Comparison of ENCODE assay signal across 1 cellular context in the genomic region with DNA sequence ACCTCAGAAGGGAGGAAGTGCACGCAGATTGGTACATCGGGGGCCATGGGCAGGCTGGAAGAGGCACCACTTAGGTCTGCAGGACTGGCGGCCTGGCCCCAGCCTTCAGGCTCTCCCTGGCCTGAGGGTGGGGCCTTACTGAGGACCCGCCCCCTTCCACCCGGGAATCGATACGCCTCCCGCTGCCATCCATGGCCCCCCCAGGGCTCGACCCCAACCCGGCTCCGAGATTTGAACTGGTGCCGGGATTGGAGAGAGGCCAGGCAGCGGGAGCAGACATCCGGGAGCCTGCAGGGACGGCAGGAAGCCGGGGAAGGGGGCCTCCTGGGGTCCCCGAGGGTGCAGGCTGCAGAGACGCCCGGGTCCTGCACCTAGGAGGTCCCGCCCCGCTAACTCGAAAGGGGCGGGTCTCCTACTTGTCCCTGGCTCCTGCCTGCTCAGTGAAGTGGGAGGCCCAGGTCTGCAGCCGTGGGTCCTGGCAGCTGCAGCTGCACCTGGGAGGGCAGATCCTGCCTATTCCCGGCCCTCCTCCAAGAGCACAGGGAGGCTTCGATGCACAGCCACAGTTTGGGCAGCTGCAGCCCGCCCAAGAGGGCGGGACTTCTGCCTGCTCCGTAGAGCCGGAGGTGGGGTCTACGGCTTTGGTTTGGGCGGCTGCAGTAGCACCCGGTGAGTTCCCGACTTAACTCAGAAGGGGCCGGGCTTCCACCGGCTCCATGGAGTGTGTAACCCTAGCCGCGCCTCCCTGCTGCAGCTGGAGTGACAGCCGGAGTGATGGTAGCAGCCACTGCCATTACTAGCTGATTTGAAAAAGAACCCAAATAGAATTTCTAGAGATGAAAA.
A peak's percentile ranks its signal among the peaks of the same experiment; 100 is the strongest.
TF ChIP-seq lines count a peak whose summit lies in the region.

No MANE protein-coding gene starts in this region.

TF ChIP-seq in HepG2, 621 proteins besides CTCF, POLR2A, EP300 and RAD21 (continued from another document and continues in another):
- TF ChIP-seq, protein P1, sequence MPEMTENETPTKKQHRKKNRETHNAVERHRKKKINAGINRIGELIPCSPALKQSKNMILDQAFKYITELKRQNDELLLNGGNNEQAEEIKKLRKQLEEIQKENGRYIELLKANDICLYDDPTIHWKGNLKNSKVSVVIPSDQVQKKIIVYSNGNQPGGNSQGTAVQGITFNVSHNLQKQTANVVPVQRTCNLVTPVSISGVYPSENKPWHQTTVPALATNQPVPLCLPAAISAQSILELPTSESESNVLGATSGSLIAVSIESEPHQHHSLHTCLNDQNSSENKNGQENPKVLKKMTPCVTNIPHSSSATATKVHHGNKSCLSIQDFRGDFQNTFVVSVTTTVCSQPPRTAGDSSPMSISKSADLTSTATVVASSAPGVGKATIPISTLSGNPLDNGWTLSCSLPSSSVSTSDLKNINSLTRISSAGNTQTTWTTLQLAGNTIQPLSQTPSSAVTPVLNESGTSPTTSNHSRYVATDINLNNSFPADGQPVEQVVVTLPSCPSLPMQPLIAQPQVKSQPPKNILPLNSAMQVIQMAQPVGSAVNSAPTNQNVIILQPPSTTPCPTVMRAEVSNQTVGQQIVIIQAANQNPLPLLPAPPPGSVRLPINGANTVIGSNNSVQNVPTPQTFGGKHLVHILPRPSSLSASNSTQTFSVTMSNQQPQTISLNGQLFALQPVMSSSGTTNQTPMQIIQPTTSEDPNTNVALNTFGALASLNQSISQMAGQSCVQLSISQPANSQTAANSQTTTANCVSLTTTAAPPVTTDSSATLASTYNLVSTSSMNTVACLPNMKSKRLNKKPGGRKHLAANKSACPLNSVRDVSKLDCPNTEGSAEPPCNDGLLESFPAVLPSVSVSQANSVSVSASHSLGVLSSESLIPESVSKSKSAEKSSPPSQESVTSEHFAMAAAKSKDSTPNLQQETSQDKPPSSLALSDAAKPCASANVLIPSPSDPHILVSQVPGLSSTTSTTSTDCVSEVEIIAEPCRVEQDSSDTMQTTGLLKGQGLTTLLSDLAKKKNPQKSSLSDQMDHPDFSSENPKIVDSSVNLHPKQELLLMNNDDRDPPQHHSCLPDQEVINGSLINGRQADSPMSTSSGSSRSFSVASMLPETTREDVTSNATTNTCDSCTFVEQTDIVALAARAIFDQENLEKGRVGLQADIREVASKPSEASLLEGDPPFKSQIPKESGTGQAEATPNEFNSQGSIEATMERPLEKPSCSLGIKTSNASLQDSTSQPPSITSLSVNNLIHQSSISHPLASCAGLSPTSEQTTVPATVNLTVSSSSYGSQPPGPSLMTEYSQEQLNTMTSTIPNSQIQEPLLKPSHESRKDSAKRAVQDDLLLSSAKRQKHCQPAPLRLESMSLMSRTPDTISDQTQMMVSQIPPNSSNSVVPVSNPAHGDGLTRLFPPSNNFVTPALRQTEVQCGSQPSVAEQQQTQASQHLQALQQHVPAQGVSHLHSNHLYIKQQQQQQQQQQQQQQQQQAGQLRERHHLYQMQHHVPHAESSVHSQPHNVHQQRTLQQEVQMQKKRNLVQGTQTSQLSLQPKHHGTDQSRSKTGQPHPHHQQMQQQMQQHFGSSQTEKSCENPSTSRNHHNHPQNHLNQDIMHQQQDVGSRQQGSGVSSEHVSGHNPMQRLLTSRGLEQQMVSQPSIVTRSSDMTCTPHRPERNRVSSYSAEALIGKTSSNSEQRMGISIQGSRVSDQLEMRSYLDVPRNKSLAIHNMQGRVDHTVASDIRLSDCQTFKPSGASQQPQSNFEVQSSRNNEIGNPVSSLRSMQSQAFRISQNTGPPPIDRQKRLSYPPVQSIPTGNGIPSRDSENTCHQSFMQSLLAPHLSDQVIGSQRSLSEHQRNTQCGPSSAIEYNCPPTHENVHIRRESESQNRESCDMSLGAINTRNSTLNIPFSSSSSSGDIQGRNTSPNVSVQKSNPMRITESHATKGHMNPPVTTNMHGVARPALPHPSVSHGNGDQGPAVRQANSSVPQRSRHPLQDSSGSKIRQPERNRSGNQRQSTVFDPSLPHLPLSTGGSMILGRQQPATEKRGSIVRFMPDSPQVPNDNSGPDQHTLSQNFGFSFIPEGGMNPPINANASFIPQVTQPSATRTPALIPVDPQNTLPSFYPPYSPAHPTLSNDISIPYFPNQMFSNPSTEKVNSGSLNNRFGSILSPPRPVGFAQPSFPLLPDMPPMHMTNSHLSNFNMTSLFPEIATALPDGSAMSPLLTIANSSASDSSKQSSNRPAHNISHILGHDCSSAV (CRISPR knock-in tag; IDR thresholded peaks at IDR 0.05; ENCODE audit: borderline replicate concordance), result no peak
- TF ChIP-seq MLLT10 (CRISPR knock-in tag; IDR thresholded peaks at IDR 0.05) (no peak), TARDBP (CRISPR knock-in tag; IDR thresholded peaks at IDR 0.05) (peak; percentile 67; the same call in 1 of the 2 replicates), IRF2 (CRISPR knock-in tag; IDR thresholded peaks at IDR 0.05) (peak; percentile 38; the same call in 1 of the 2 replicates), AKAP8 (CRISPR knock-in tag; IDR thresholded peaks at IDR 0.05) (0 out of 2 replicates have a peak, but pooled peaks have one; percentile 64), IRX3 (CRISPR knock-in tag; IDR thresholded peaks at IDR 0.05; ENCODE audit: borderline replicate concordance, low read depth) (no peak), ZNF160 (CRISPR knock-in tag; IDR thresholded peaks at IDR 0.05) (peak; percentile 78), FOSL2 (CRISPR knock-in tag; IDR thresholded peaks at IDR 0.05) (0 out of 2 replicates have a peak, but pooled peaks have one; percentile 20), RFX1 (IDR thresholded peaks at IDR 0.05) (no peak), FOXA1 (IDR thresholded peaks at IDR 0.05) (no peak), FOXA1 (CRISPR knock-in tag; IDR thresholded peaks at IDR 0.05) (0 out of 2 replicates have a peak, but pooled peaks have one; percentile 2), ZNF546 (CRISPR knock-in tag; conservative IDR thresholded peaks at IDR 0.05) (peak; percentile 77), SMAD9 (CRISPR knock-in tag; IDR thresholded peaks at IDR 0.05) (no peak), ZNF619 (CRISPR knock-in tag; IDR thresholded peaks at IDR 0.05) (0 out of 2 replicates have a peak, but pooled peaks have one; percentile 79), ZMYM4 (CRISPR knock-in tag; IDR thresholded peaks at IDR 0.05) (peak; percentile 57), ZNF230 (CRISPR knock-in tag; IDR thresholded peaks at IDR 0.05) (peak; percentile 91; the same call in 1 of the 2 replicates), ZNF446 (CRISPR knock-in tag; IDR thresholded peaks at IDR 0.05) (peak; percentile 63; the same call in 1 of the 2 replicates), ZNF205 (CRISPR knock-in tag; IDR thresholded peaks at IDR 0.05) (peak; percentile 38), ZNF460 (CRISPR knock-in tag; IDR thresholded peaks at IDR 0.05; ENCODE audit: borderline replicate concordance) (peak; percentile 69; the same call in 1 of the 2 replicates), ZNF605 (CRISPR knock-in tag; IDR thresholded peaks at IDR 0.05) (peak; percentile 79; the same call in 1 of the 2 replicates), ZNF629 (CRISPR knock-in tag; conservative IDR thresholded peaks at IDR 0.05) (no peak), KMT2B (CRISPR knock-in tag; IDR thresholded peaks at IDR 0.05) (peak; percentile 45; the same call in 1 of the 2 replicates), TP53 (CRISPR knock-in tag; conservative IDR thresholded peaks at IDR 0.05) (no peak), ZNF713 (CRISPR knock-in tag; IDR thresholded peaks at IDR 0.05) (0 out of 2 replicates have a peak, but pooled peaks have one; percentile 51), CBFB (CRISPR knock-in tag; IDR thresholded peaks at IDR 0.05) (peak; percentile 48), PHF5A (CRISPR knock-in tag; IDR thresholded peaks at IDR 0.05; ENCODE audit: low read depth, unreplicated experiment) (no peak), NCOA1 (CRISPR knock-in tag; IDR thresholded peaks at IDR 0.05) (0 out of 2 replicates have a peak, but pooled peaks have one; percentile 58)
- TF ChIP-seq, protein P2, sequence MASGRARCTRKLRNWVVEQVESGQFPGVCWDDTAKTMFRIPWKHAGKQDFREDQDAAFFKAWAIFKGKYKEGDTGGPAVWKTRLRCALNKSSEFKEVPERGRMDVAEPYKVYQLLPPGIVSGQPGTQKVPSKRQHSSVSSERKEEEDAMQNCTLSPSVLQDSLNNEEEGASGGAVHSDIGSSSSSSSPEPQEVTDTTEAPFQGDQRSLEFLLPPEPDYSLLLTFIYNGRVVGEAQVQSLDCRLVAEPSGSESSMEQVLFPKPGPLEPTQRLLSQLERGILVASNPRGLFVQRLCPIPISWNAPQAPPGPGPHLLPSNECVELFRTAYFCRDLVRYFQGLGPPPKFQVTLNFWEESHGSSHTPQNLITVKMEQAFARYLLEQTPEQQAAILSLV (CRISPR knock-in tag; IDR thresholded peaks at IDR 0.05; ENCODE audit: borderline replicate concordance), result no peak
- TF ChIP-seq, protein P3, sequence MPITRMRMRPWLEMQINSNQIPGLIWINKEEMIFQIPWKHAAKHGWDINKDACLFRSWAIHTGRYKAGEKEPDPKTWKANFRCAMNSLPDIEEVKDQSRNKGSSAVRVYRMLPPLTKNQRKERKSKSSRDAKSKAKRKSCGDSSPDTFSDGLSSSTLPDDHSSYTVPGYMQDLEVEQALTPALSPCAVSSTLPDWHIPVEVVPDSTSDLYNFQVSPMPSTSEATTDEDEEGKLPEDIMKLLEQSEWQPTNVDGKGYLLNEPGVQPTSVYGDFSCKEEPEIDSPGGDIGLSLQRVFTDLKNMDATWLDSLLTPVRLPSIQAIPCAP (CRISPR knock-in tag; IDR thresholded peaks at IDR 0.05; ENCODE audit: low read depth), result no peak
- TF ChIP-seq, protein P4, sequence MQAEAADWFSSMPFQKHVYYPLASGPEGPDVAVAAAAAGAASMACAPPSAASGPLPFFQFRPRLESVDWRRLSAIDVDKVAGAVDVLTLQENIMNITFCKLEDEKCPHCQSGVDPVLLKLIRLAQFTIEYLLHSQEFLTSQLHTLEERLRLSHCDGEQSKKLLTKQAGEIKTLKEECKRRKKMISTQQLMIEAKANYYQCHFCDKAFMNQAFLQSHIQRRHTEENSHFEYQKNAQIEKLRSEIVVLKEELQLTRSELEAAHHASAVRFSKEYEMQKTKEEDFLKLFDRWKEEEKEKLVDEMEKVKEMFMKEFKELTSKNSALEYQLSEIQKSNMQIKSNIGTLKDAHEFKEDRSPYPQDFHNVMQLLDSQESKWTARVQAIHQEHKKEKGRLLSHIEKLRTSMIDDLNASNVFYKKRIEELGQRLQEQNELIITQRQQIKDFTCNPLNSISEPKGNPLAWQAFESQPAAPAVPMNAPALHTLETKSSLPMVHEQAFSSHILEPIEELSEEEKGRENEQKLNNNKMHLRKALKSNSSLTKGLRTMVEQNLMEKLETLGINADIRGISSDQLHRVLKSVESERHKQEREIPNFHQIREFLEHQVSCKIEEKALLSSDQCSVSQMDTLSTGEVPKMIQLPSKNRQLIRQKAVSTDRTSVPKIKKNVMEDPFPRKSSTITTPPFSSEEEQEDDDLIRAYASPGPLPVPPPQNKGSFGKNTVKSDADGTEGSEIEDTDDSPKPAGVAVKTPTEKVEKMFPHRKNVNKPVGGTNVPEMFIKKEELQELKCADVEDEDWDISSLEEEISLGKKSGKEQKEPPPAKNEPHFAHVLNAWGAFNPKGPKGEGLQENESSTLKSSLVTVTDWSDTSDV (CRISPR knock-in tag; IDR thresholded peaks at IDR 0.05), result no peak
- TF ChIP-seq, protein P5, sequence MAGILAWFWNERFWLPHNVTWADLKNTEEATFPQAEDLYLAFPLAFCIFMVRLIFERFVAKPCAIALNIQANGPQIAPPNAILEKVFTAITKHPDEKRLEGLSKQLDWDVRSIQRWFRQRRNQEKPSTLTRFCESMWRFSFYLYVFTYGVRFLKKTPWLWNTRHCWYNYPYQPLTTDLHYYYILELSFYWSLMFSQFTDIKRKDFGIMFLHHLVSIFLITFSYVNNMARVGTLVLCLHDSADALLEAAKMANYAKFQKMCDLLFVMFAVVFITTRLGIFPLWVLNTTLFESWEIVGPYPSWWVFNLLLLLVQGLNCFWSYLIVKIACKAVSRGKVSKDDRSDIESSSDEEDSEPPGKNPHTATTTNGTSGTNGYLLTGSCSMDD (CRISPR knock-in tag; IDR thresholded peaks at IDR 0.05), result no peak
- TF ChIP-seq, protein P6, sequence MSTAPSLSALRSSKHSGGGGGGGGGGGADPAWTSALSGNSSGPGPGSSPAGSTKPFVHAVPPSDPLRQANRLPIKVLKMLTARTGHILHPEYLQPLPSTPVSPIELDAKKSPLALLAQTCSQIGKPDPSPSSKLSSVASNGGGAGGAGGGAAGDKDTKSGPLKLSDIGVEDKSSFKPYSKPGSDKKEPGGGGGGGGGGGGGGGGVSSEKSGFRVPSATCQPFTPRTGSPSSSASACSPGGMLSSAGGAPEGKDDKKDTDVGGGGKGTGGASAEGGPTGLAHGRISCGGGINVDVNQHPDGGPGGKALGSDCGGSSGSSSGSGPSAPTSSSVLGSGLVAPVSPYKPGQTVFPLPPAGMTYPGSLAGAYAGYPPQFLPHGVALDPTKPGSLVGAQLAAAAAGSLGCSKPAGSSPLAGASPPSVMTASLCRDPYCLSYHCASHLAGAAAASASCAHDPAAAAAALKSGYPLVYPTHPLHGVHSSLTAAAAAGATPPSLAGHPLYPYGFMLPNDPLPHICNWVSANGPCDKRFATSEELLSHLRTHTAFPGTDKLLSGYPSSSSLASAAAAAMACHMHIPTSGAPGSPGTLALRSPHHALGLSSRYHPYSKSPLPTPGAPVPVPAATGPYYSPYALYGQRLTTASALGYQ (CRISPR knock-in tag; IDR thresholded peaks at IDR 0.05), result peak; percentile 53; the same call in 1 of the 2 replicates
- TF ChIP-seq, protein P7, sequence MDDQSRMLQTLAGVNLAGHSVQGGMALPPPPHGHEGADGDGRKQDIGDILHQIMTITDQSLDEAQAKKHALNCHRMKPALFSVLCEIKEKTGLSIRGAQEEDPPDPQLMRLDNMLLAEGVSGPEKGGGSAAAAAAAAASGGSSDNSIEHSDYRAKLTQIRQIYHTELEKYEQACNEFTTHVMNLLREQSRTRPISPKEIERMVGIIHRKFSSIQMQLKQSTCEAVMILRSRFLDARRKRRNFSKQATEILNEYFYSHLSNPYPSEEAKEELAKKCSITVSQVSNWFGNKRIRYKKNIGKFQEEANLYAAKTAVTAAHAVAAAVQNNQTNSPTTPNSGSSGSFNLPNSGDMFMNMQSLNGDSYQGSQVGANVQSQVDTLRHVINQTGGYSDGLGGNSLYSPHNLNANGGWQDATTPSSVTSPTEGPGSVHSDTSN (CRISPR knock-in tag; IDR thresholded peaks at IDR 0.05; ENCODE audit: borderline replicate concordance), result no peak
- TF ChIP-seq, protein P8, sequence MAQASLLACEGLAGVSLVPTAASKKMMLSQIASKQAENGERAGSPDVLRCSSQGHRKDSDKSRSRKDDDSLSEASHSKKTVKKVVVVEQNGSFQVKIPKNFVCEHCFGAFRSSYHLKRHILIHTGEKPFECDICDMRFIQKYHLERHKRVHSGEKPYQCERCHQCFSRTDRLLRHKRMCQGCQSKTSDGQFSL (CRISPR knock-in tag; IDR thresholded peaks at IDR 0.05), result peak; percentile 80; the same call in 1 of the 2 replicates
- TF ChIP-seq, protein P9, sequence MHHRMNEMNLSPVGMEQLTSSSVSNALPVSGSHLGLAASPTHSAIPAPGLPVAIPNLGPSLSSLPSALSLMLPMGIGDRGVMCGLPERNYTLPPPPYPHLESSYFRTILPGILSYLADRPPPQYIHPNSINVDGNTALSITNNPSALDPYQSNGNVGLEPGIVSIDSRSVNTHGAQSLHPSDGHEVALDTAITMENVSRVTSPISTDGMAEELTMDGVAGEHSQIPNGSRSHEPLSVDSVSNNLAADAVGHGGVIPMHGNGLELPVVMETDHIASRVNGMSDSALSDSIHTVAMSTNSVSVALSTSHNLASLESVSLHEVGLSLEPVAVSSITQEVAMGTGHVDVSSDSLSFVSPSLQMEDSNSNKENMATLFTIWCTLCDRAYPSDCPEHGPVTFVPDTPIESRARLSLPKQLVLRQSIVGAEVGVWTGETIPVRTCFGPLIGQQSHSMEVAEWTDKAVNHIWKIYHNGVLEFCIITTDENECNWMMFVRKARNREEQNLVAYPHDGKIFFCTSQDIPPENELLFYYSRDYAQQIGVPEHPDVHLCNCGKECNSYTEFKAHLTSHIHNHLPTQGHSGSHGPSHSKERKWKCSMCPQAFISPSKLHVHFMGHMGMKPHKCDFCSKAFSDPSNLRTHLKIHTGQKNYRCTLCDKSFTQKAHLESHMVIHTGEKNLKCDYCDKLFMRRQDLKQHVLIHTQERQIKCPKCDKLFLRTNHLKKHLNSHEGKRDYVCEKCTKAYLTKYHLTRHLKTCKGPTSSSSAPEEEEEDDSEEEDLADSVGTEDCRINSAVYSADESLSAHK (CRISPR knock-in tag; IDR thresholded peaks at IDR 0.05; ENCODE audit: borderline replicate concordance), result peak; percentile 34; the same call in 1 of the 2 replicates
